Comparison of ENCODE assay signal across 8 cellular contexts in the genomic region with DNA sequence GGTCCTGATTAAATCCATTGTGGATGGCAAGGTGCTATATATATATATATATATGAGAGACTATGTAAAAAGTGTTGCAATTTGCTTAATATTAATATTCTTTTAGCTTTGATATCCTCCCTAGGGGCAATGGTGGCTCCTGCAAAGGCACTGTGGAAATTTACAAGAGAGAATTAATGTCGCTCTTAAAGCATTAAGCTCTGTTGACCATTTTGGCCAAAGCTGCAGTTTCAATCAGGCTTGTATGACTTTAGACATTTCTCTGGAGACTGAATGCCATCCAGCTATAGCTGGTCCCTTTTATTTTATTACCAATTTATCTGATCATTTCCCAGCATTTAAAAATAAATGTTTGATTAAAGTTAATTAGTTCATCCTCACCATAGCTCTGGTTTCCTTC.
DNase-seq lines count a peak whose midpoint lies in the region; ATAC-seq lines count a peak whose summit lies in the region.

No MANE protein-coding gene starts in this region.

- 100% methylated on average over 1 of the region's 1 CpG for WGBS in mesodermal cell (ENCODE audit: insufficient coverage in 2 of 2), 2 experiments

- H3K27me3 Mint-ChIP-seq in activated naive CD4-positive, alpha-beta T cell treated with anti-CD3 and anti-CD28 coated beads, Interleukin-2, amount 10 ng/mL, durations not matched to agents 7 days and 5 days = no peaks in the 10 kb centered on the region
- H3K27me3 Mint-ChIP-seq in activated T-helper 1 cell treated with anti-CD3 and anti-CD28 coated beads, Interleukin-12 subunit alpha, Interleukin-12 subunit beta, Interleukin-2, Interleukin-4 antibody, amounts not matched to agents 30 ng/mL and 10 ng/mL and 1 ng/mL, durations not matched to agents 14 hours and 24 hours and 36 hours (ENCODE audit: insufficient read depth) = no peaks in the 10 kb centered on the region

- H3K36me3 ChIP-seq in mesodermal cell (ENCODE audit: control insufficient read depth, insufficient read depth, low read length) = no peaks in the 10 kb centered on the region

- H3K9me3 Mint-ChIP-seq in activated naive CD4-positive, alpha-beta T cell treated with anti-CD3 and anti-CD28 coated beads, Interleukin-2, amount 10 ng/mL, durations not matched to agents 7 days and 5 days = no peaks in the 10 kb centered on the region
- H3K9me3 Mint-ChIP-seq in activated T-helper 1 cell treated with anti-CD3 and anti-CD28 coated beads, Interleukin-12 subunit alpha, Interleukin-12 subunit beta, Interleukin-2, Interleukin-4 antibody, amounts not matched to agents 30 ng/mL and 10 ng/mL and 1 ng/mL, durations not matched to agents 14 hours and 24 hours and 36 hours = no peaks in the 10 kb centered on the region

- H3K36me3 Mint-ChIP-seq in activated naive CD4-positive, alpha-beta T cell treated with anti-CD3 and anti-CD28 coated beads, Interleukin-2, amount 10 ng/mL, durations not matched to agents 7 days and 5 days = peaks cover 17% of the 10 kb centered on the region
- H3K36me3 Mint-ChIP-seq in activated T-helper 1 cell treated with anti-CD3 and anti-CD28 coated beads, Interleukin-12 subunit alpha, Interleukin-12 subunit beta, Interleukin-2, Interleukin-4 antibody, amounts not matched to agents 30 ng/mL and 10 ng/mL and 1 ng/mL, durations not matched to agents 14 hours and 24 hours and 36 hours (ENCODE audit: low read depth) = peaks cover 9% of the 10 kb centered on the region

- H3K27ac ChIP-seq in mesodermal cell (ENCODE audit: low read depth, low read length, severe bottlenecking) = peak overlapping the region; percentile 55

- H3K4me1 ChIP-seq in mesodermal cell (ENCODE audit: control insufficient read depth, insufficient read depth, low read length, poor library complexity, severe bottlenecking) = peaks cover 49% of the 10 kb centered on the region

- no peak for DNase-seq in activated naive CD4-positive, alpha-beta T cell treated with anti-CD3 and anti-CD28 coated beads, Interleukin-2, amount 10 ng/mL, durations not matched to agents 7 days and 5 days
- DNase-seq in activated naive CD4-positive, alpha-beta T cell treated with anti-CD3 and anti-CD28 coated beads, Interleukin-2, amount 50 U/mL, for 16 hours = no peak
- no peak for DNase-seq in activated T-helper 1 cell treated with anti-CD3 and anti-CD28 coated beads, Interleukin-12 subunit alpha, Interleukin-12 subunit beta, Interleukin-2, Interleukin-4 antibody, amounts not matched to agents 30 ng/mL and 10 ng/mL and 1 ng/mL, durations not matched to agents 14 hours and 24 hours and 36 hours (ENCODE audit: low spot score)
- peak; percentile 69 for DNase-seq in superior temporal gyrus (ENCODE audit: extremely low spot score)
- no peak for DNase-seq in NCI-H1092 (lab: John Stamatoyannopoulos, UW)

- H3K4me3 ChIP-seq in mesodermal cell (ENCODE audit: extremely low read depth, insufficient read depth, low read length, poor library complexity, severe bottlenecking) = no peak overlapping the region

- ATAC-seq in HG03571 (IDR thresholded peaks at IDR 0.05; ENCODE audit: unreplicated experiment) = no peak
- ATAC-seq in GM21737 (IDR thresholded peaks at IDR 0.05; ENCODE audit: unreplicated experiment) = no peak

- CTCF ChIA-PET in activated naive CD4-positive, alpha-beta T cell treated with anti-CD3 and anti-CD28 coated beads, Interleukin-2, amount 10 ng/mL, durations not matched to agents 7 days and 5 days (lab: Charles Lee) = interaction anchor here (0.8 to 1.3 kb wide), 3 partner anchors 10 to 12 kb away, joined by 3 to 6 read pairs (median 4); no protein-coding TSS in a partner anchor

- H3K4me3 Mint-ChIP-seq in activated naive CD4-positive, alpha-beta T cell treated with anti-CD3 and anti-CD28 coated beads, Interleukin-2, amount 10 ng/mL, durations not matched to agents 7 days and 5 days = peak overlapping the region; percentile 75
- peak overlapping the region; percentile 80 for H3K4me3 Mint-ChIP-seq in activated T-helper 1 cell treated with anti-CD3 and anti-CD28 coated beads, Interleukin-12 subunit alpha, Interleukin-12 subunit beta, Interleukin-2, Interleukin-4 antibody, amounts not matched to agents 30 ng/mL and 10 ng/mL and 1 ng/mL, durations not matched to agents 14 hours and 24 hours and 36 hours

- peaks cover 88% of the 10 kb centered on the region for H3K4me1 Mint-ChIP-seq in activated naive CD4-positive, alpha-beta T cell treated with anti-CD3 and anti-CD28 coated beads, Interleukin-2, amount 10 ng/mL, durations not matched to agents 7 days and 5 days
- H3K4me1 Mint-ChIP-seq in activated T-helper 1 cell treated with anti-CD3 and anti-CD28 coated beads, Interleukin-12 subunit alpha, Interleukin-12 subunit beta, Interleukin-2, Interleukin-4 antibody, amounts not matched to agents 30 ng/mL and 10 ng/mL and 1 ng/mL, durations not matched to agents 14 hours and 24 hours and 36 hours (ENCODE audit: low read depth) = peaks cover 88% of the 10 kb centered on the region

- H3K27ac Mint-ChIP-seq in activated naive CD4-positive, alpha-beta T cell treated with anti-CD3 and anti-CD28 coated beads, Interleukin-2, amount 10 ng/mL, durations not matched to agents 7 days and 5 days = peak overlapping the region; percentile 86
- H3K27ac Mint-ChIP-seq in activated T-helper 1 cell treated with anti-CD3 and anti-CD28 coated beads, Interleukin-12 subunit alpha, Interleukin-12 subunit beta, Interleukin-2, Interleukin-4 antibody, amounts not matched to agents 30 ng/mL and 10 ng/mL and 1 ng/mL, durations not matched to agents 14 hours and 24 hours and 36 hours = no peak overlapping the region

- no peaks in the 10 kb centered on the region for H3K9me3 ChIP-seq in mesodermal cell (ENCODE audit: control insufficient read depth, low read length)

- intact Hi-C loops in activated T-helper 1 cell treated with anti-CD3 and anti-CD28 coated beads, Interleukin-12 subunit alpha, Interleukin-12 subunit beta, Interleukin-2, Interleukin-4 antibody, amounts not matched to agents 30 ng/mL and 10 ng/mL and 1 ng/mL, durations not matched to agents 14 hours and 24 hours and 36 hours (cut with micrococcal nuclease) = loop anchor here (5.0 kb wide), 1 partner anchor 39 kb away; no protein-coding TSS in a partner anchor
